17 cellular contexts compared by ENCODE assay signal in genomic region chr1:230317823-230318819, GRCh38.
DNase-seq lines count a peak whose midpoint lies in the region; ATAC-seq and TF ChIP-seq lines count a peak whose summit lies in the region.
"Had no signal": no experiment of that assay in that cellular context is flagged by ENCODE, and none has a peak within 500 bp of the region (broad histone marks: within the 10 kb centered on the region; RNA-seq: fewer than 3 reads in every experiment).

No MANE protein-coding gene starts in this region.

- DNase-seq in right cardiac atrium (peak in 2 of 3 donors; percentile 68 to 70), Right ventricle myocardium inferior (ENCODE audit: missing footprints) (no peak), body of pancreas (peak; percentile 37 to 64 (median 48)), mucosa of descending colon (peak in 2 of 3 donors; percentile 48 to 54), WERI-Rb-1 (no peak)
- no peak for DNase-seq in CD8-positive, alpha-beta T cell
- no peak for DNase-seq in activated CD4-positive, alpha-beta T cell treated with anti-CD3 and anti-CD28 coated beads for 48 hours
- DNase-seq: activated CD4-positive, alpha-beta T cell treated with anti-CD3 and anti-CD28 coated beads, Interleukin-2, amount 10 ng/mL, durations not matched to agents 7 days and 5 days; activated T-cell treated with anti-CD3 and anti-CD28 coated beads, Interleukin-2, amount 50 U/mL, for 48 hours; DMS153; mesendoderm; MG63; Peyer's patch; stimulated activated CD4-positive, alpha-beta T cell treated with anti-CD3 and anti-CD28 coated beads, Interleukin-15, amount 100 ng/mL, for 24 hours; T-cell had no signal

- H3K36me3 ChIP-seq in body of pancreas (replicated peaks in 1 of 2; ENCODE audit: insufficient read depth in 1 of 2, low read depth in 2 of 2) (peaks cover 0 to 4% of the 10 kb centered on the region in 2 donors), mucosa of descending colon (ENCODE audit: low read depth) (no peaks in the 10 kb centered on the region), WERI-Rb-1 (peaks cover 6% of the 10 kb centered on the region)
- H3K36me3 ChIP-seq in CD8-positive, alpha-beta T cell (ENCODE audit: insufficient read depth, low read length) = no peaks in the 10 kb centered on the region
- H3K36me3 ChIP-seq: MG63, Peyer's patch, thoracic aorta had no signal

- H3K9me3 ChIP-seq in right cardiac atrium (ENCODE audit: control insufficient read depth, low read length) (no peaks in the 10 kb centered on the region), body of pancreas (no peaks in the 10 kb centered on the region), mucosa of descending colon (no peaks in the 10 kb centered on the region), WERI-Rb-1 (ENCODE audit: severe bottlenecking) (no peaks in the 10 kb centered on the region)
- H3K9me3 ChIP-seq in CD8-positive, alpha-beta T cell (ENCODE audit: low read length) = no peaks in the 10 kb centered on the region
- H3K9me3 ChIP-seq: MG63, Peyer's patch, thoracic aorta had no signal

- H3K27ac ChIP-seq in right cardiac atrium (ENCODE audit: low read length) = no peak overlapping the region
- no peak overlapping the region for H3K27ac ChIP-seq in body of pancreas
- no peak overlapping the region for H3K27ac ChIP-seq in CD8-positive, alpha-beta T cell (ENCODE audit: low read depth, low read length)
- H3K27ac ChIP-seq in WERI-Rb-1 = no peak overlapping the region
- H3K27ac ChIP-seq: Peyer's patch, thoracic aorta had no signal

- peaks cover under 1% of the 10 kb centered on the region for H3K27me3 Mint-ChIP-seq in CD8-positive, alpha-beta T cell (ENCODE audit: low read depth)

- H3K9me3 Mint-ChIP-seq in CD8-positive, alpha-beta T cell = no peaks in the 10 kb centered on the region
- H3K9me3 Mint-ChIP-seq: activated CD4-positive, alpha-beta T cell treated with anti-CD3 and anti-CD28 coated beads, Interleukin-2, amount 10 ng/mL, durations not matched to agents 7 days and 5 days; T-cell had no signal

- no peak for TF ChIP-seq POLR2A in body of pancreas (IDR thresholded peaks at IDR 0.05)

- H3K27ac Mint-ChIP-seq in CD8-positive, alpha-beta T cell = no peak overlapping the region
- H3K27ac Mint-ChIP-seq: activated CD4-positive, alpha-beta T cell treated with anti-CD3 and anti-CD28 coated beads, Interleukin-2, amount 10 ng/mL, durations not matched to agents 7 days and 5 days; T-cell had no signal

- no peaks in the 10 kb centered on the region for H3K4me1 ChIP-seq in right cardiac atrium (ENCODE audit: control insufficient read depth, insufficient read depth, low read length)
- H3K4me1 ChIP-seq in body of pancreas = peaks cover 3% of the 10 kb centered on the region
- no peaks in the 10 kb centered on the region for H3K4me1 ChIP-seq in mucosa of descending colon (ENCODE audit: low read depth)
- H3K4me1 ChIP-seq in CD8-positive, alpha-beta T cell (ENCODE audit: insufficient read depth, low read length) = no peaks in the 10 kb centered on the region
- H3K4me1 ChIP-seq: Peyer's patch had no signal

- H3K36me3 Mint-ChIP-seq in CD8-positive, alpha-beta T cell = no peaks in the 10 kb centered on the region
- H3K36me3 Mint-ChIP-seq: T-cell had no signal

- POLR2A ChIA-PET in CD8-positive, alpha-beta T cell (lab: Charles Lee) = no interaction called here

- H3K27me3 ChIP-seq in right cardiac atrium (ENCODE audit: control insufficient read depth, insufficient read depth) = no peaks in the 10 kb centered on the region
- no peaks in the 10 kb centered on the region for H3K27me3 ChIP-seq in body of pancreas
- no peaks in the 10 kb centered on the region for H3K27me3 ChIP-seq in CD8-positive, alpha-beta T cell (ENCODE audit: insufficient read depth, low read length)
- no peaks in the 10 kb centered on the region for H3K27me3 ChIP-seq in WERI-Rb-1 (ENCODE audit: insufficient read depth, low read depth, severe bottlenecking)
- H3K27me3 ChIP-seq: MG63, Peyer's patch had no signal

- WGBS in right cardiac atrium = 52% methylated on average over 23 of the region's 23 CpGs
- 56 to 59% methylated on average over 20 to 23 of the region's 23 CpGs for WGBS in body of pancreas, 2 donors

- no peak overlapping the region for H3K4me3 Mint-ChIP-seq in CD8-positive, alpha-beta T cell
- H3K4me3 Mint-ChIP-seq: activated CD4-positive, alpha-beta T cell treated with anti-CD3 and anti-CD28 coated beads, Interleukin-2, amount 10 ng/mL, durations not matched to agents 7 days and 5 days; T-cell had no signal

- TF ChIP-seq CTCF in body of pancreas (IDR thresholded peaks at IDR 0.05) = no peak
- TF ChIP-seq CTCF in mucosa of descending colon (IDR thresholded peaks at IDR 0.05) = no peak
- TF ChIP-seq CTCF in CD8-positive, alpha-beta T cell (IDR thresholded peaks at IDR 0.05) = no peak
- TF ChIP-seq CTCF in WERI-Rb-1 (IDR thresholded peaks at IDR 0.05; ENCODE audit: low read depth, low read length) = no peak

- intact Hi-C loops in right cardiac atrium (cut with DNase I) (loop anchor here in 1 of 4 donors (10.0 kb wide), 1 partner anchor 653 kb away; no protein-coding TSS in a partner anchor), Right ventricle myocardium inferior (cut with DNase I) (loop anchor here (10.0 kb wide), 1 partner anchor 473 kb away; no protein-coding TSS in a partner anchor), body of pancreas (cut with DNase I) (no loop called here), mucosa of descending colon (cut with DNase I, micrococcal nuclease) (no loop called here)
- intact Hi-C loops in CD8-positive, alpha-beta T cell (cut with DNase I, micrococcal nuclease) = no loop called here

- CTCF ChIA-PET in CD8-positive, alpha-beta T cell (lab: Charles Lee) = interaction anchor here (0.9 to 1.7 kb wide), 3 partner anchors 8 to 13 kb away, joined by 3 to 5 read pairs (median 4); no protein-coding TSS in a partner anchor

- ATAC-seq in right cardiac atrium (peak in 1 of 2 donors; percentile 12), Right ventricle myocardium inferior (no peak), body of pancreas (no peak), mucosa of descending colon (peak; percentile 90), HG03571 (IDR thresholded peaks at IDR 0.05; ENCODE audit: unreplicated experiment) (no peak)
- no peak for ATAC-seq in CD8-positive, alpha-beta T cell

- no peaks in the 10 kb centered on the region for H3K4me1 Mint-ChIP-seq in CD8-positive, alpha-beta T cell (ENCODE audit: low read depth)
- H3K4me1 Mint-ChIP-seq: activated CD4-positive, alpha-beta T cell treated with anti-CD3 and anti-CD28 coated beads, Interleukin-2, amount 10 ng/mL, durations not matched to agents 7 days and 5 days; T-cell had no signal

- H3K4me3 ChIP-seq in right cardiac atrium (ENCODE audit: low read length) = no peak overlapping the region
- no peak overlapping the region for H3K4me3 ChIP-seq in body of pancreas
- no peak overlapping the region for H3K4me3 ChIP-seq in mucosa of descending colon
- H3K4me3 ChIP-seq in CD8-positive, alpha-beta T cell (ENCODE audit: low read depth, low read length) = no peak overlapping the region
- H3K4me3 ChIP-seq in WERI-Rb-1 (ENCODE audit: low read depth, low read length) = no peak overlapping the region
- H3K4me3 ChIP-seq: MG63, Peyer's patch, thoracic aorta had no signal

Comparison
In these comparisons a context has a peak if more than half of its experiments do, and no peak if none do; other contexts are left out.
1. DNase-seq: peak in right cardiac atrium (2 of 3), body of pancreas (4 of 4) and mucosa of descending colon (2 of 3); none in Right ventricle myocardium inferior (single experiment), CD8-positive, alpha-beta T cell (0 of 7), WERI-Rb-1 (single experiment) and activated CD4-positive, alpha-beta T cell treated with anti-CD3 and anti-CD28 coated beads for 48 hours (single experiment).